In genomic region chr6:19153270-19153980, GRCh38 we compare ENCODE assay signal across 16 cellular contexts.
DNase-seq lines count a peak whose midpoint lies in the region; TF ChIP-seq lines count a peak whose summit lies in the region.
"Had no signal": no experiment of that assay in that cellular context is flagged by ENCODE, and none has a peak within 500 bp of the region (broad histone marks: within the 10 kb centered on the region; RNA-seq: fewer than 3 reads in every experiment).

No MANE protein-coding gene starts in this region.

- TF ChIP-seq CTCF in AG09309 (IDR thresholded peaks at IDR 0.05; ENCODE audit: control insufficient read depth, insufficient read depth, low read depth, low read length, missing control alignments) (no peak), fibroblast of villous mesenchyme (IDR thresholded peaks at IDR 0.05; ENCODE audit: insufficient read depth, low read depth, low read length) (no peak)

- peak; percentile 69 for DNase-seq in AG09309 (ENCODE audit: low read depth)
- peak; percentile 17 for DNase-seq in amniotic epithelial cell (ENCODE audit: low read depth)
- peak; percentile 40 for DNase-seq in fibroblast of villous mesenchyme (ENCODE audit: low read depth)
- DNase-seq in posterior vena cava (ENCODE audit: low spot score): peak; percentile 62
- no peak for DNase-seq in activated CD4-positive, alpha-beta T cell treated with anti-CD3 and anti-CD28 coated beads for 48 hours
- no peak for DNase-seq in CD1c-positive myeloid dendritic cell (ENCODE audit: extremely low spot score)
- no peak for DNase-seq in T-helper 2 cell
- no peak for DNase-seq in mesenteric fat pad (ENCODE audit: low spot score)
- DNase-seq: activated CD4-positive, alpha-beta memory T cell treated with anti-CD3 and anti-CD28 coated beads for 36 hours; activated gamma-delta T cell treated with Interleukin-2 at 50 U/mL for 16 hours; cerebellar nuclear complex; foreskin keratinocyte; naive B cell; NCI-H1105 treated with DMSO at 0.1 percent for 48 hours; NCI-H510A; right lobe of liver had no signal

- intact Hi-C loops in posterior vena cava (cut with DNase I): no loop called here

- H3K4me3 ChIP-seq in AG09309 (ENCODE audit: control insufficient read depth, low read depth, low read length) (no peak overlapping the region), fibroblast of villous mesenchyme (ENCODE audit: low read depth, low read length) (no peak overlapping the region)
- H3K4me3 ChIP-seq: right lobe of liver had no signal

Comparison
In these comparisons a context has a peak if more than half of its experiments do, and no peak if none do; other contexts are left out.
1. DNase-seq: peak in AG09309 (single experiment), amniotic epithelial cell (single experiment), fibroblast of villous mesenchyme (single experiment) and posterior vena cava (single experiment); none in activated CD4-positive, alpha-beta T cell treated with anti-CD3 and anti-CD28 coated beads for 48 hours (single experiment), CD1c-positive myeloid dendritic cell (single experiment), T-helper 2 cell (0 of 5) and mesenteric fat pad (single experiment).